8 cellular contexts compared by ENCODE assay signal in genomic region chr17:49035470-49036269, GRCh38.
DNase-seq lines count a peak whose midpoint lies in the region; ATAC-seq lines count a peak whose summit lies in the region.

No MANE protein-coding gene starts in this region.

- no peaks in the 10 kb centered on the region for H3K9me3 ChIP-seq in iPS DF 6.9 (ENCODE audit: control insufficient read depth, insufficient read depth, low read length)

- no peak for ATAC-seq in GM18502 (IDR thresholded peaks at IDR 0.05; ENCODE audit: poor library complexity, unreplicated experiment)

- 0 out of 2 replicates have a peak, but pooled peaks cover 1% of the 10 kb centered on the region for H3K4me1 ChIP-seq in iPS DF 6.9 (ENCODE audit: control insufficient read depth, insufficient read depth, low read length)

- WGBS in iPS DF 6.9 (ENCODE audit: insufficient coverage, insufficient read length) = no CpG with 5 or more reads among the region's 42 CpGs

- DNase-seq in activated naive CD4-positive, alpha-beta T cell treated with Interleukin-2 at 50 U/mL for 16 hours = peak; percentile 37
- DNase-seq in activated naive CD4-positive, alpha-beta T cell (lab: John Stamatoyannopoulos, UW) = no peak
- DNase-seq in NCI-H226 (peak; percentile 56), iPS DF 6.9 (ENCODE audit: low read depth, low spot score) (peak; percentile 54), KG1 (lab: John Stamatoyannopoulos, UW) (no peak)
- peak; percentile 24 for DNase-seq in activated naive CD4-positive, alpha-beta T cell treated with anti-CD3 and anti-CD28 coated beads, Interleukin-2, amount 50 U/mL, for 16 hours
- peak; percentile 38 for DNase-seq in stimulated activated CD4-positive, alpha-beta T cell treated with anti-CD3 and anti-CD28 coated beads, Interleukin-4, amount 100 ng/mL, for 1 hour

- H3K27me3 ChIP-seq in iPS DF 6.9 (ENCODE audit: control insufficient read depth, insufficient read depth, low read length) = no peaks in the 10 kb centered on the region

- peaks cover 26% of the 10 kb centered on the region for H3K36me3 ChIP-seq in iPS DF 6.9 (ENCODE audit: control insufficient read depth, insufficient read depth, low read length)

- H3K4me3 ChIP-seq in iPS DF 6.9 (ENCODE audit: low read length) = no peak overlapping the region

- no peak overlapping the region for H3K27ac ChIP-seq in iPS DF 6.9 (ENCODE audit: low read length)

Comparison
In these comparisons a context has a peak if more than half of its experiments do, and no peak if none do; other contexts are left out.
1. DNase-seq: peak in activated naive CD4-positive, alpha-beta T cell treated with Interleukin-2 at 50 U/mL for 16 hours (single experiment), NCI-H226 (single experiment), activated naive CD4-positive, alpha-beta T cell treated with anti-CD3 and anti-CD28 coated beads, Interleukin-2, amount 50 U/mL, for 16 hours (single experiment), iPS DF 6.9 (single experiment) and stimulated activated CD4-positive, alpha-beta T cell treated with anti-CD3 and anti-CD28 coated beads, Interleukin-4, amount 100 ng/mL, for 1 hour (single experiment); none in activated naive CD4-positive, alpha-beta T cell (0 of 4) and KG1 (single experiment).